9 cellular contexts compared by ENCODE assay signal in genomic region chr16:58125781-58126335, GRCh38. TPM values are rescaled to one million over a fixed set of nuclear protein-coding genes. Genes with fewer than 3 reads are reported as not detected.
DNase-seq lines count a peak whose midpoint lies in the region; ATAC-seq, FAIRE-seq and TF ChIP-seq lines count a peak whose summit lies in the region.
"Had no signal": no experiment of that assay in that cellular context is flagged by ENCODE, and none has a peak within 500 bp of the region (broad histone marks: within the 10 kb centered on the region; RNA-seq: fewer than 3 reads in every experiment).

No MANE protein-coding gene starts in this region.

- no peaks in the 10 kb centered on the region for H3K9me3 ChIP-seq in BLaER1
- H3K9me3 ChIP-seq in GM12878 (replicated peaks; ENCODE audit: control insufficient read depth, insufficient read depth, low read length), result no peaks in the 10 kb centered on the region

- CTCF ChIA-PET in GM12878 (lab: Yijun Ruan, JAX), result interaction anchor here (0.6 to 13.7 kb wide), 19 partner anchors 9 to 368 kb away, joined by 3 to 186 read pairs (median 6); partner anchors contain the start of gene ZNF319

- peak overlapping the region in 3 of 4 donors; percentile 13 to 81 (median 41) for H3K4me3 Mint-ChIP-seq in IgD-negative memory B cell
- peak overlapping the region in 5 of 8 donors; percentile 9 to 26 (median 16) for H3K4me3 Mint-ChIP-seq in naive B cell

- H3K4me3 ChIP-seq in BLaER1, result no peak overlapping the region
- peak overlapping the region; percentile 46 for H3K4me3 ChIP-seq in GM12878
- H3K4me3 ChIP-seq in lower leg skin (ENCODE audit: low read depth, poor library complexity, severe bottlenecking), result no peak overlapping the region

- H3K4me1 Mint-ChIP-seq in IgD-negative memory B cell (peaks cover 40 to 56% (median 41%) of the 10 kb centered on the region in 3 donors), naive B cell (peaks cover 39 to 61% (median 45%) of the 10 kb centered on the region in 3 donors)

- ATAC-seq in GM12878, result no peak
- ATAC-seq in naive B cell (ENCODE audit: low read depth in 2 of 2), result no peak

- TF ChIP-seq EP300 in GM12878 (IDR thresholded peaks at IDR 0.05; ENCODE audit: borderline replicate concordance in 1 of 2, control insufficient read depth in 1 of 2, low read depth in 2 of 2, low read length in 2 of 2), result no peak

- peaks cover 77% of the 10 kb centered on the region for H4K20me1 ChIP-seq in BLaER1
- H4K20me1 ChIP-seq in GM12878 (ENCODE audit: control insufficient read depth, insufficient read depth), result peaks cover 5% of the 10 kb centered on the region; the same call in 1 of the 2 replicates

- no peak for DNase-seq in GM12878 (ENCODE audit: low read depth, low spot score)
- no peak for DNase-seq in naive B cell
- no peak for DNase-seq in GDM1 (lab: John Stamatoyannopoulos, UW)
- DNase-seq in NCI-H2107 (lab: John Stamatoyannopoulos, UW), result no peak
- DNase-seq in GM12892 (ENCODE audit: insufficient read length), result no peak
- DNase-seq in lower leg skin (ENCODE audit: low spot score in 2 of 2), result no peak
- DNase-seq: T-helper 1 cell had no signal

- peaks cover 2% of the 10 kb centered on the region for H3K27me3 Mint-ChIP-seq in IgD-negative memory B cell
- H3K27me3 Mint-ChIP-seq in naive B cell, result no peaks in the 10 kb centered on the region

- FAIRE-seq in GM12878 (lab: Jason Lieb, UNC) (no peak), GM12892 (lab: Jason Lieb, UNC) (no peak)

- 0 out of 2 replicates have a peak, but pooled peaks cover 10% of the 10 kb centered on the region for H3K36me3 ChIP-seq in BLaER1
- peaks cover 0 to 4% of the 10 kb centered on the region in 2 experiments; a peak in 1 of 4 replicates for H3K36me3 ChIP-seq in GM12878 (ENCODE audit: control insufficient read depth in 2 of 2, insufficient read depth in 2 of 2, low read length in 1 of 2)

- POLR2A ChIA-PET in GM12878 (lab: Charles Lee), result interaction anchor here (0.6 to 1.5 kb wide), 4 partner anchors 15 to 157 kb away, joined by 3 to 7 read pairs (median 4); no protein-coding TSS in a partner anchor

- no peak for TF ChIP-seq POLR2A in GM12878 (IDR thresholded peaks at IDR 0.05; ENCODE audit: low read depth, low read length)
- no peak for TF ChIP-seq POLR2A in GM12892 (IDR thresholded peaks at IDR 0.05; ENCODE audit: low read depth, low read length)
- no peak for TF ChIP-seq POLR2A in lower leg skin (IDR thresholded peaks at IDR 0.05)

- H3K27ac Mint-ChIP-seq in IgD-negative memory B cell (peak overlapping the region; percentile 76 to 89 (median 87)), naive B cell (peak overlapping the region in 5 of 6 donors; percentile 29 to 98 (median 94))

- H3K27me3 ChIP-seq in BLaER1, result no peaks in the 10 kb centered on the region
- no peaks in the 10 kb centered on the region for H3K27me3 ChIP-seq in GM12878 (replicated peaks in 1 of 2; ENCODE audit: control insufficient read depth in 2 of 2, insufficient read depth in 2 of 2, low read length in 1 of 2)

- H3K36me3 Mint-ChIP-seq in IgD-negative memory B cell, result no peaks in the 10 kb centered on the region
- no peaks in the 10 kb centered on the region for H3K36me3 Mint-ChIP-seq in naive B cell

- intact Hi-C loops in GM12878 (cut with micrococcal nuclease; ENCODE audit: unreplicated experiment), result loop anchor here (5.0 to 10.0 kb wide), 2 partner anchors 181 to 681 kb away; partner anchors contain the start of genes CIAPIN1 and COQ9
- intact Hi-C loops in lower leg skin (cut with DNase I; ENCODE audit: low total_unique reads), result loop anchor here (10.0 kb wide), 1 partner anchor 101 kb away; the partner anchor contains the start of gene MMP15

- H2AFZ ChIP-seq in GM12878 (ENCODE audit: control insufficient read depth, low read depth, low read length), result no peak overlapping the region

- no peak overlapping the region for H3K27ac ChIP-seq in BLaER1
- H3K27ac ChIP-seq in GM12878 (ENCODE audit: control insufficient read depth, insufficient read depth), result no peak overlapping the region

- H3K79me2 ChIP-seq in GM12878 (ENCODE audit: control insufficient read depth, insufficient read depth, low read length), result peaks cover 66% of the 10 kb centered on the region

- H3K9ac ChIP-seq in BLaER1 (no peak overlapping the region), GM12878 (ENCODE audit: control insufficient read depth, insufficient read depth, low read length) (no peak overlapping the region)

- TF ChIP-seq RAD21 in GM12878 (IDR thresholded peaks at IDR 0.05; ENCODE audit: insufficient read depth, low read depth, low read length), result no peak

- RAD21 ChIA-PET in GM12878 (lab: Charles Lee; ENCODE audit: unreplicated experiment), result interaction anchor here (0.5 to 6.6 kb wide), 12 partner anchors 16 to 181 kb away, joined by 3 to 30 read pairs (median 4); no protein-coding TSS in a partner anchor

- H3K4me1 ChIP-seq in BLaER1 (peaks cover 66% of the 10 kb centered on the region), GM12878 (ENCODE audit: control insufficient read depth, insufficient read depth, low read length) (peaks cover 21% of the 10 kb centered on the region)

- TF ChIP-seq CTCF in GM12878 (IDR thresholded peaks at IDR 0.05 in 2 of 3, conservative IDR thresholded peaks at IDR 0.05 in 1 of 3; ENCODE audit: control insufficient read depth in 2 of 3, extremely low read depth in 1 of 3, insufficient read depth in 1 of 3, low read depth in 3 of 3, low read length in 3 of 3), result no peak
- TF ChIP-seq CTCF in lower leg skin (IDR thresholded peaks at IDR 0.05), result no peak

- H3K4me2 ChIP-seq in BLaER1 (peak overlapping the region; percentile 99), GM12878 (ENCODE audit: control insufficient read depth, insufficient read depth) (peak overlapping the region; percentile 99)

- no TSS peak for BruUV-seq in GM12878 (replicated peaks; lab: Mats Ljungman, UMichigan)

- SMC1A ChIA-PET in GM12878 (lab: Charles Lee; ENCODE audit: uncharacterized antibody, unreplicated experiment), result interaction anchor here (0.7 to 3.9 kb wide), 24 partner anchors 9 to 534 kb away, joined by 3 to 25 read pairs (median 4); a partner anchor contains a TSS

- H3K9me3 Mint-ChIP-seq in IgD-negative memory B cell (peaks cover 0 to 2% (median 0%) of the 10 kb centered on the region in 3 donors), naive B cell (peaks cover 0 to 1% (median 0%) of the 10 kb centered on the region in 7 donors)

- in situ Hi-C loops in GM12878 (cut with MboI), result loop anchor here (5.0 kb wide), 1 partner anchor 104 kb away; no protein-coding TSS in a partner anchor

- WGBS in GM12878 (ENCODE audit: insufficient coverage, insufficient replicate concordance, low lambda C conversion rate, missing lambda C conversion rate), result 64% methylated on average over 10 of the region's 10 CpGs
- 58 to 62% methylated on average over 10 of the region's 10 CpGs for WGBS in lower leg skin, 2 donors

TF ChIP-seq in GM12878, 131 proteins besides CTCF, POLR2A, EP300 and RAD21 (continues in another document):
- TF ChIP-seq NR2C1 (IDR thresholded peaks at IDR 0.05) (no peak), LARP7 (IDR thresholded peaks at IDR 0.05) (no peak), ZNF687 (IDR thresholded peaks at IDR 0.05) (no peak), GATAD2B (conservative IDR thresholded peaks at IDR 0.05; ENCODE audit: low read depth) (no peak), RBBP5 (conservative IDR thresholded peaks at IDR 0.05) (no peak)

RNA-seq across cellular contexts. Expression of gene CFAP20, which starts 3.3 kb away (rescaled TPM):
- polyA plus RNA-seq in IgD-negative memory B cell (29.2 TPM), GM12878 (2011; rRNA removed) (49.1 and 52.6 TPM in 2 replicates), GM12878 (2014; fragmentation: Illumina TruSeq; extraction: Trizol) (41.0 and 45.0 TPM in 2 replicates), GM12878 (2014; fragmentation: Nextera tagmentation; extraction: Ambion mirVana) (10 to 100 TPM; 10.9 to 19.9 TPM), GM12878 (2014; rRNA removed) (47.3 and 54.6 TPM in 2 replicates), GM12878 (2016; fragmentation: Nextera tagmentation; extraction: Ambion mirVana) (10 to 100 TPM; 59.0 to 61.7 TPM), naive B cell (ENCODE audit: low read depth in 6 of 6) (10 to 100 TPM; 23.6 to 41.9 (median 32.6) TPM)
- 14.4 and 18.3 TPM in 2 replicates for total RNA-seq in GM12878 (2013; cell fraction: nucleolus; rRNA removed)
- total RNA-seq in GM12878 (2014; rRNA removed) (45.4 and 51.5 TPM in 2 replicates), GM12878 (2014; rRNA removed; fragmentation: Illumina TruSeq; extraction: Trizol) (37.3 and 37.4 TPM in 2 replicates), GM12878 (2021) (28.2 and 28.4 TPM in 2 replicates), lower leg skin (10 to 100 TPM; 46.6 to 66.6 (median 58.9) TPM)
- 24.7 TPM for polyA plus RNA-seq in GM12878 (2011; ENCODE audit: low read depth)
- 51.3 and 54.6 TPM in 2 replicates for polyA plus RNA-seq in GM12878 (2011; cell fraction: cytosol; rRNA removed)
- polyA plus RNA-seq in GM12878 (2011; cell fraction: nucleus; rRNA removed), result 40.2 and 42.4 TPM in 2 replicates
- polyA plus RNA-seq in GM12878 (2012), result 25.3 and 25.4 TPM in 2 replicates
- polyA minus RNA-seq in GM12878 (2011; rRNA and poly(A)+ RNA removed), result 35.1 and 45.4 TPM in 2 replicates
- 18.1 and 19.8 TPM in 2 replicates for polyA minus RNA-seq in GM12878 (2011; cell fraction: cytosol; rRNA and poly(A)+ RNA removed)
- polyA minus RNA-seq in GM12878 (2011; cell fraction: nucleus; rRNA and poly(A)+ RNA removed), result 13.1 and 23.6 TPM in 2 replicates
- polyA plus RNA-seq in GM12892 (2012; ENCODE audit: missing spikeins), result 31.1 TPM
